Comparison of ENCODE assay signal across 8 cellular contexts in genomic region chr9:135479469-135480052, GRCh38. TPM values are rescaled to one million over a fixed set of nuclear protein-coding genes. Genes with fewer than 3 reads are reported as not detected.
DNase-seq lines count a peak whose midpoint lies in the region; ATAC-seq and TF ChIP-seq lines count a peak whose summit lies in the region.

A gene with protein sequence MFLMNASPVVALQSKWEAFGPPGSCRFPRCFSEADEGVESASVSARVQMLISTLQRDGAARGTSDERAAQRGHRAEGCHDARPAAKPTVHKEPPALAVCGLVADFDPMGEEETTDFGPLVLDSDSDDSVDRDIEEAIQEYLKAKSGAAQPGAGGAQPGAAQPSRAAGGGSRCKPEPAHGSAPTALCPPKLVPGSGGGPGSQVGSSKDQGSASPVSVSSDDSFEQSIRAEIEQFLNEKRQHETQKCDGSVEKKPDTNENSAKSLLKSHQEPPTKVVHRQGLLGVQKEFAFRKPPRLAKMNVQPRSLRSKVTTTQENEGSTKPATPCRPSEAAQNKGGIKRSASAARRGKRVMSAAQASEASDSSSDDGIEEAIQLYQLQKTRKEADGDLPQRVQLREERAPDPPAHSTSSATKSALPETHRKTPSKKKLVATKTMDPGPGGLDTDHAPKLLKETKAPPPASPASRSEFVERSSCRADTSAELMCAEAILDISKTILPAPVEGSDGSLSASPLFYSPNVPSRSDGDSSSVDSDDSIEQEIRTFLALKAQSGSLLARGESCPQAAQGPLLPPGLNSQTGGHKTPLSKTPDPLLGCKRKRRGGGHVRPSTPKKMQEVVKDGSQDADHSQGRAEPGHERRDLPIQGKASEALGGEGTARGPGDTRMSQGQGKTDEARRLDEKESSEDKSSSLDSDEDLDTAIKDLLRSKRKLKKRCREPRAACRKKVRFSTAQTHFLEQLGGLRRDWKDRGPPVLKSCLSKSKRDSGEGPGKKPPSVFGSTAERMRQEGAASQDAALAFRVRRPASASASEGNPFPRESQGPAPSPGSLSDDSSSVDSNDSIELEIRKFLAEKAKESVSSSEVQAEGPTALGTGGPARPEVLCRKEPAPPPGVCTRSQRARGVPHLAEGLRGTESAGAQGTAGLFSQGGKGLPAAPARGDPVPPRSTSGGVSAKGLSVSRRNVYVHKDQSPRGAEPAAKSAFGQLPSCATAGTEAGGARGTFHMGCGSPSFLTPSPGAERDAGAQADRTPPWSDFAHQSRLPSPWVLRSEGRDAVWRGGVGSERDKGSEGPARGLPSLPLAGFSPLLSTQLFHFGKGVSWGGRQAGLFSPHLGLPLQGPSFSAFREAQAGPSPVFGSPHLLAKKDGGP (N-terminal part only) (plus strand): TSS chr9:135479782. CDS start chr9:135484511, 4,729 bp downstream.

- TF ChIP-seq POLR2A in stomach (IDR thresholded peaks at IDR 0.05), result no peak

- H3K4me1 Mint-ChIP-seq in CD4-positive, CD25-positive, alpha-beta regulatory T cell, result peaks cover 2 to 22% (median 14%) of the 10 kb centered on the region in 4 donors

- no peak within 1 kb of the TSS for H3K27ac ChIP-seq in CD4-positive, CD25-positive, alpha-beta regulatory T cell (ENCODE audit: insufficient read depth, low read length, poor library complexity, severe bottlenecking)
- H3K27ac ChIP-seq in HUES6 (ENCODE audit: low read depth, low read length) (peak within 1 kb of the TSS; percentile 83), layer of hippocampus (ENCODE audit: low read depth, low read length) (peak within 1 kb of the TSS; percentile 30), stomach (peak within 1 kb of the TSS; percentile 75 to 93 (median 89))

- H3K27me3 ChIP-seq in CD4-positive, CD25-positive, alpha-beta regulatory T cell (ENCODE audit: control insufficient read depth, insufficient read depth, low read length), result peaks cover 16% of the 10 kb centered on the region
- H3K27me3 ChIP-seq in HUES6 (ENCODE audit: control insufficient read depth, insufficient read depth, low read length) (no peaks in the 10 kb centered on the region), layer of hippocampus (ENCODE audit: control insufficient read depth, insufficient read depth, low read length) (no peaks in the 10 kb centered on the region), stomach (peaks cover 0 to 4% (median 0%) of the 10 kb centered on the region in 3 donors)

- no peak for DNase-seq in CD4-positive, CD25-positive, alpha-beta regulatory T cell
- peak; percentile 42 to 47 for DNase-seq in T47D (ENCODE audit: low read depth in 1 of 2, low spot score in 1 of 2)
- DNase-seq in stomach, result peak; percentile 48
- no peak for DNase-seq in amniotic stem cell (lab: John Stamatoyannopoulos, UW)
- DNase-seq in NCI-H128 (lab: John Stamatoyannopoulos, UW; ENCODE audit: unreplicated experiment), result no peak

- H3K27ac Mint-ChIP-seq in CD4-positive, CD25-positive, alpha-beta regulatory T cell, result peak within 1 kb of the TSS in 1 of 3 donors; percentile 75

- no peak for ATAC-seq in CD4-positive, CD25-positive, alpha-beta regulatory T cell (ENCODE audit: low read depth in 2 of 2)
- no peak for ATAC-seq in GM19328 (IDR thresholded peaks at IDR 0.05; ENCODE audit: unreplicated experiment)

- peak within 1 kb of the TSS; percentile 86 to 94 (median 90) for H3K4me3 Mint-ChIP-seq in CD4-positive, CD25-positive, alpha-beta regulatory T cell

- H3K9ac ChIP-seq in HUES6 (ENCODE audit: low read length), result peak within 1 kb of the TSS; percentile 80

- H3K9me3 Mint-ChIP-seq in CD4-positive, CD25-positive, alpha-beta regulatory T cell, result peaks cover 0 to 4% (median 0%) of the 10 kb centered on the region in 7 donors

- peaks cover 56% of the 10 kb centered on the region for H3K27me3 Mint-ChIP-seq in CD4-positive, CD25-positive, alpha-beta regulatory T cell

- intact Hi-C loops in stomach (cut with DNase I; ENCODE audit: low total_unique reads), result no loop called here

- in situ Hi-C loops in T47D (cut with HindIII; ENCODE audit: low pct_unique_long_range_greater_than_20kb, low sequenced_read_pairs), result no loop called here

- 1 to 4% (median 1%) methylated on average over 14 to 80 of the region's 103 CpGs; no CpG with 5 or more reads in 2 of the 5 donors for WGBS in stomach, 5 donors

- peaks cover 14% of the 10 kb centered on the region for H3K4me1 ChIP-seq in CD4-positive, CD25-positive, alpha-beta regulatory T cell (ENCODE audit: control insufficient read depth, insufficient read depth, low read length, poor library complexity, severe bottlenecking)
- peaks cover 8% of the 10 kb centered on the region for H3K4me1 ChIP-seq in HUES6 (ENCODE audit: control insufficient read depth, insufficient read depth, low read length)
- H3K4me1 ChIP-seq in stomach, result peaks cover 10 to 32% (median 29%) of the 10 kb centered on the region in 4 donors

- no peaks in the 10 kb centered on the region for H3K9me3 ChIP-seq in CD4-positive, CD25-positive, alpha-beta regulatory T cell (ENCODE audit: control insufficient read depth in 2 of 2, low read length in 2 of 2)
- H3K9me3 ChIP-seq in HUES6 (ENCODE audit: control insufficient read depth, insufficient read depth, low read depth, low read length), result no peaks in the 10 kb centered on the region
- H3K9me3 ChIP-seq in stomach, result no peaks in the 10 kb centered on the region

- TF ChIP-seq CTCF in stomach (IDR thresholded peaks at IDR 0.05), result no peak

- H3K36me3 ChIP-seq in CD4-positive, CD25-positive, alpha-beta regulatory T cell (ENCODE audit: control insufficient read depth, insufficient read depth, low read length), result no peaks in the 10 kb centered on the region
- peaks cover 14% of the 10 kb centered on the region for H3K36me3 ChIP-seq in HUES6 (ENCODE audit: control insufficient read depth, insufficient read depth, low read length)
- peaks cover 8 to 15% (median 14%) of the 10 kb centered on the region in 4 donors for H3K36me3 ChIP-seq in stomach

- no peak within 1 kb of the TSS for H3K4me3 ChIP-seq in CD4-positive, CD25-positive, alpha-beta regulatory T cell (ENCODE audit: low read depth, low read length)
- H3K4me3 ChIP-seq in HUES6 (ENCODE audit: low read depth, low read length) (peak within 1 kb of the TSS; percentile 91), stomach (peak within 1 kb of the TSS; percentile 75 to 95 (median 86))

- no peaks in the 10 kb centered on the region for H3K36me3 Mint-ChIP-seq in CD4-positive, CD25-positive, alpha-beta regulatory T cell

- TF ChIP-seq EP300 in stomach (IDR thresholded peaks at IDR 0.05), result no peak

RNA-seq across cellular contexts. Expression of the gene that starts here (rescaled TPM):
- total RNA-seq in CD4-positive, CD25-positive, alpha-beta regulatory T cell, result 2.5 TPM
- polyA plus RNA-seq in CD4-positive, CD25-positive, alpha-beta regulatory T cell, result under 1 TPM in 3 of 4 donors, not detected in 1; 0.05 to 0.64 (median 0.06) TPM
- total RNA-seq in stomach, result 10 to 100 TPM; 11.6 to 22.8 (median 15.4) TPM
- 1 to 10 TPM; 5.3 to 7.4 (median 6.8) TPM for polyA plus RNA-seq in stomach

Comparison
In these comparisons a context has a peak if more than half of its experiments do, and no peak if none do; other contexts are left out.
1. DNase-seq: peak in T47D (2 of 2) and stomach (single experiment); none in CD4-positive, CD25-positive, alpha-beta regulatory T cell (0 of 3), amniotic stem cell (single experiment) and NCI-H128 (single experiment).